8 cellular contexts compared by ENCODE assay signal in genomic region chr17:43419375-43419882, GRCh38. TPM values are rescaled to one million over a fixed set of nuclear protein-coding genes. Genes with fewer than 3 reads are reported as not detected.
DNase-seq lines count a peak whose midpoint lies in the region; ATAC-seq and TF ChIP-seq lines count a peak whose summit lies in the region.
"Not testable (repeated sequence)": the region's sequence is repeated elsewhere in the genome, so short reads cannot be mapped to it uniquely, and the experiment has no call there.

No MANE protein-coding gene starts in this region.

- H3K36me3 ChIP-seq in ACC112 (ENCODE audit: insufficient read depth, low read length); IMR-90 (ENCODE audit: control insufficient read depth, insufficient read depth, low read length); esophagus muscularis mucosa; neuron (ENCODE audit: insufficient read depth, low read length): not testable (repeated sequence)

- not testable (repeated sequence) for H3K36me3 Mint-ChIP-seq in chondrocyte (ENCODE audit: low read depth)

- peak overlapping the region; percentile 12 for H2AK9ac ChIP-seq in IMR-90 (replicated peaks; ENCODE audit: low read depth, low read length, poor library complexity)

- 95% methylated on average over 4 of the region's 17 CpGs; no CpG with 5 or more reads in 1 of the 2 experiments for WGBS in IMR-90 (ENCODE audit: extremely low coverage in 2 of 2, insufficient read length in 1 of 2), 2 experiments
- 93% methylated on average over 17 of the region's 17 CpGs for WGBS in esophagus muscularis mucosa
- 95% methylated on average over 17 of the region's 17 CpGs for WGBS in right cardiac atrium

- TF ChIP-seq POLR2A in IMR-90 (IDR thresholded peaks at IDR 0.05; ENCODE audit: low read depth, low read length); esophagus muscularis mucosa (IDR thresholded peaks at IDR 0.05; ENCODE audit: low read depth): not testable (repeated sequence)

- TF ChIP-seq RAD21 in IMR-90 (IDR thresholded peaks at IDR 0.05; ENCODE audit: low read length): not testable (repeated sequence)

- not testable (repeated sequence) for H3K79me1 ChIP-seq in IMR-90 (ENCODE audit: low read depth in 1 of 2, low read length in 2 of 2)

- H3K27ac ChIP-seq in ACC112 (ENCODE audit: low read depth, low read length): peak overlapping the region; percentile 76
- H3K27ac ChIP-seq in IMR-90 (ENCODE audit: insufficient read depth, low read length): peak overlapping the region; percentile 72
- H3K27ac ChIP-seq in angular gyrus (ENCODE audit: low read depth, low read length): peak overlapping the region; percentile 40
- H3K27ac ChIP-seq in esophagus muscularis mucosa (replicated peaks in 1 of 4): peak overlapping the region; percentile 85 to 88 (median 88)
- H3K27ac ChIP-seq in right cardiac atrium (ENCODE audit: low read length): peak overlapping the region; percentile 43
- peak overlapping the region in 20 of 21 experiments; percentile 44 to 87 (median 76) for H3K27ac ChIP-seq in skin epidermis

- H4K8ac ChIP-seq in IMR-90 (ENCODE audit: low read depth in 2 of 2, low read length in 2 of 2): peak overlapping the region in 1 of 2 experiments; percentile 71; a peak in 2 of 4 replicates

- not testable (repeated sequence) for H3K27me3 ChIP-seq in ACC112 (ENCODE audit: insufficient read depth, low read length); IMR-90 (ENCODE audit: control insufficient read depth, insufficient read depth, low read length); esophagus muscularis mucosa; right cardiac atrium (ENCODE audit: control insufficient read depth, insufficient read depth); neuron (ENCODE audit: insufficient read depth, low read length)

- H2AK5ac ChIP-seq in IMR-90 (ENCODE audit: low read depth, low read length): peak overlapping the region; percentile 46; the same call in 1 of the 2 replicates

- peaks cover 13% of the 10 kb centered on the region; the same call in 1 of the 2 replicates for H3K9me1 ChIP-seq in IMR-90 (ENCODE audit: insufficient read depth, low read length)

- peak overlapping the region; percentile 96 for H3K27ac Mint-ChIP-seq in chondrocyte (ENCODE audit: unreplicated experiment)

- H3K27me3 Mint-ChIP-seq in chondrocyte (ENCODE audit: low read depth): not testable (repeated sequence)

- not testable (repeated sequence) for TF ChIP-seq EP300 in esophagus muscularis mucosa (IDR thresholded peaks at IDR 0.05)

- H2BK5ac ChIP-seq in IMR-90 (ENCODE audit: low read depth, low read length, poor library complexity, severe bottlenecking): peak overlapping the region; percentile 83

- not testable (repeated sequence) for ATAC-seq in IMR-90 (ENCODE audit: low read depth); right cardiac atrium

- BruUV-seq in IMR-90 (replicated peaks; lab: Mats Ljungman, UMichigan): not testable (repeated sequence)

- H3K4me1 Mint-ChIP-seq in chondrocyte (ENCODE audit: low read depth): peaks cover 44% of the 10 kb centered on the region

- CTCF ChIA-PET in IMR-90 (lab: Yijun Ruan, JAX): interaction anchor here (1.5 kb wide), 1 partner anchor 65 kb away, joined by 7 read pairs; the partner anchor contains the start of gene DHX8

- H3K9me3 Mint-ChIP-seq in chondrocyte (ENCODE audit: low read depth): not testable (repeated sequence)

- TF ChIP-seq CTCF in IMR-90 (conservative IDR thresholded peaks at IDR 0.05; ENCODE audit: low read depth, low read length); chondrocyte (IDR thresholded peaks at IDR 0.05); esophagus muscularis mucosa (IDR thresholded peaks at IDR 0.05): not testable (repeated sequence)

- in situ Hi-C loops in IMR-90 (cut with MboI; ENCODE audit: low sequenced_read_pairs): not testable (repeated sequence)

- H2BK120ac ChIP-seq in IMR-90 (ENCODE audit: low read depth, low read length): peak overlapping the region; percentile 89

- H3K23ac ChIP-seq in IMR-90 (ENCODE audit: low read depth, low read length): peak overlapping the region; percentile 55

- POLR2A ChIA-PET in IMR-90 (lab: Charles Lee; ENCODE audit: unreplicated experiment): interaction anchor here (0.6 to 1.0 kb wide), 2 partner anchors 13 to 18 kb away, joined by 3 to 4 read pairs; no protein-coding TSS in a partner anchor

- intact Hi-C loops in IMR-90 (cut with micrococcal nuclease): loop anchor here (5.0 kb wide), 1 partner anchor 48 kb away; no protein-coding TSS in a partner anchor
- intact Hi-C loops in esophagus muscularis mucosa (cut with DNase I); right cardiac atrium (cut with DNase I): not testable (repeated sequence)

- H3K18ac ChIP-seq in IMR-90 (ENCODE audit: low read depth, low read length): peak overlapping the region; percentile 34

- dilution Hi-C loops in IMR-90 (cut with HindIII; ENCODE audit: low sequenced_read_pairs, unreplicated experiment): not testable (repeated sequence)

- H3K9ac ChIP-seq in IMR-90 (ENCODE audit: low read depth, low read length): 0 out of 2 replicates have a peak overlapping the region, but pooled peaks have one; percentile 5

- peak overlapping the region; percentile 82 for H2BK20ac ChIP-seq in IMR-90 (ENCODE audit: low read depth, low read length)

- H3K4me1 ChIP-seq in ACC112 (ENCODE audit: control insufficient read depth, insufficient read depth, low read length, unreplicated experiment): peaks cover 27% of the 10 kb centered on the region
- peaks cover 20% of the 10 kb centered on the region for H3K4me1 ChIP-seq in IMR-90 (ENCODE audit: control insufficient read depth, insufficient read depth, low read length)
- H3K4me1 ChIP-seq in esophagus muscularis mucosa: peaks cover 24 to 37% (median 34%) of the 10 kb centered on the region in 4 donors
- H3K4me1 ChIP-seq in right cardiac atrium (ENCODE audit: control insufficient read depth, insufficient read depth, low read length); neuron (ENCODE audit: insufficient read depth, low read length): not testable (repeated sequence)

- H2AFZ ChIP-seq in ACC112 (ENCODE audit: low read length, unreplicated experiment) (peak overlapping the region; percentile 64), IMR-90 (replicated peaks; ENCODE audit: low read length, poor library complexity) (peak overlapping the region; percentile 90), neuron (ENCODE audit: low read depth, low read length) (peak overlapping the region; percentile 2)

- peak overlapping the region; percentile 41; the same call in 1 of the 2 replicates for H3K14ac ChIP-seq in IMR-90 (replicated peaks; ENCODE audit: low read depth, low read length)

- not testable (repeated sequence) for H4K20me1 ChIP-seq in IMR-90 (ENCODE audit: insufficient read depth, low read length)

- H3K79me2 ChIP-seq in ACC112 (ENCODE audit: control insufficient read depth, insufficient read depth, low read length, unreplicated experiment): not testable (repeated sequence)

- H3K4ac ChIP-seq in IMR-90 (ENCODE audit: low read depth, low read length): peak overlapping the region; percentile 69

- peak overlapping the region; percentile 71; the same call in 2 of the 3 replicates for H2BK15ac ChIP-seq in IMR-90 (ENCODE audit: low read depth, low read length)

- peak overlapping the region; percentile 17; the same call in 1 of the 2 replicates for H4K5ac ChIP-seq in IMR-90 (ENCODE audit: low read depth, low read length)

- DNase-seq in IMR-90; chondrocyte (ENCODE audit: low spot score); esophagus muscularis mucosa (ENCODE audit: extremely low spot score); right cardiac atrium: not testable (repeated sequence)

- H3K9me3 ChIP-seq in IMR-90 (ENCODE audit: control insufficient read depth, insufficient read depth, low read length); esophagus muscularis mucosa; right cardiac atrium (ENCODE audit: control insufficient read depth, low read length); neuron (ENCODE audit: low read length): not testable (repeated sequence)

- H3K4me2 ChIP-seq in IMR-90 (ENCODE audit: low read depth, low read length): peak overlapping the region; percentile 27

- H3K4me3 Mint-ChIP-seq in chondrocyte (ENCODE audit: unreplicated experiment): peak overlapping the region; percentile 17

- H4K91ac ChIP-seq in IMR-90 (ENCODE audit: insufficient read depth, low read depth, low read length): peak overlapping the region; percentile 39

- H3K4me3 ChIP-seq in ACC112 (ENCODE audit: low read depth, low read length) (peak overlapping the region; percentile 42), skin epidermis (peak overlapping the region in 1 of 7 experiments; percentile 1)
- not testable (repeated sequence) for H3K4me3 ChIP-seq in IMR-90 (ENCODE audit: insufficient read depth, low read depth, low read length); esophagus muscularis mucosa; right cardiac atrium (ENCODE audit: low read length); neuron (ENCODE audit: low read length)

- H3K56ac ChIP-seq in IMR-90 (ENCODE audit: extremely low read depth, insufficient read depth, low read length): not testable (repeated sequence)

RNA-seq across cellular contexts. Expression of gene ARL4D, which starts 20.6 kb away (rescaled TPM):
- 12.5 and 12.8 TPM in 2 replicates for total RNA-seq in IMR-90 (2012; rRNA removed)
- polyA plus RNA-seq in IMR-90 (2012; rRNA removed): 25.5 and 30.7 TPM in 2 replicates
- polyA plus RNA-seq in IMR-90 (2012; cell fraction: cytosol; rRNA removed): 25.6 and 28.6 TPM in 2 replicates
- 8.6 and 16.0 TPM in 2 replicates for polyA plus RNA-seq in IMR-90 (2012; cell fraction: nucleus; rRNA removed; ENCODE audit: low replicate concordance)
- 33.8 to 38.0 TPM (median 37.5 TPM) in 3 replicates for total RNA-seq in chondrocyte
- total RNA-seq in esophagus muscularis mucosa: 10 to 100 TPM; 17.5 to 31.1 (median 21.9) TPM
- total RNA-seq in right cardiac atrium: 10 to 100 TPM; 10.8 to 24.5 (median 18.0) TPM
- 13.0 TPM for polyA plus RNA-seq in right cardiac atrium

Comparison
In these comparisons a context has a peak if more than half of its experiments do, and no peak if none do; other contexts are left out.
1. H2AFZ ChIP-seq: peak in every context shown above with its lines; median percentile 90 in IMR-90; 64 in ACC112; 2 in neuron.